In the genomic region with DNA sequence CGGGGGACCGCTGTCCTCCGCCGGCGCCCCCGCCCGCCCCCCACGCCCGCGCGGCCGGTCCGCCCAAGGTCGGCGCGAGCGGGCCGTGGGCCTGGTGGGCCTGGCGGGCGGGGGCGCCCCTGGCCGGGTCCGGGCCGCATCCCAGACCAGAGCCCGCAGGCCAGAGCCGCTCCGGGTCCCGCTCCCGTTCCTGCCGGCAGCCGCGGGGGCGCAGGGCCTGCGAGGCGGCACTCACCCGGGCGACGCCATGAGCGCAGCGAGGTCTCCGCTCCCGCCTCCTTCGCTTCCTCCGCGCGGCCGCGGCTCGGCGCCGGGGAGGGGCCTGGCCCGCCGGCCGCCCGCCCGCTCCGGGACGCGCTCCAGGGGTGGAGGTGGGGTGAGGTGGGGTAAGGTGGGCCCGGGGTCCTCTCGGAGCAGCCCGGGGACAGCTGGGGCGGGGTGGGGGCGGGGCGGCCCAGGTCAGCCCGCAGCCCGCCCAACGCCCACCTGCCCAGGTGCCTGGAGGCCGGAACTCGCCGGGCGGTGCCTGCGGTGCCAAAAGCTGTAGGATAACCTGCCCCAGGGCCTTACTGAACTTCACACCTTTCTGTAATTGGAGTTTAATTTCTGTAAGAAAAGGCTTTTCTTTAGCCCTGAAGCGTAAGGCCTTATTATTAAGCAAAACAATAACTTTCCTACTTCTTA, we compare ENCODE assay signal across 8 cellular contexts. TPM values are rescaled to one million over a fixed set of nuclear protein-coding genes. Genes with fewer than 3 reads are reported as not detected.
DNase-seq lines count a peak whose midpoint lies in the region; ATAC-seq, FAIRE-seq and TF ChIP-seq lines count a peak whose summit lies in the region.

A gene with protein sequence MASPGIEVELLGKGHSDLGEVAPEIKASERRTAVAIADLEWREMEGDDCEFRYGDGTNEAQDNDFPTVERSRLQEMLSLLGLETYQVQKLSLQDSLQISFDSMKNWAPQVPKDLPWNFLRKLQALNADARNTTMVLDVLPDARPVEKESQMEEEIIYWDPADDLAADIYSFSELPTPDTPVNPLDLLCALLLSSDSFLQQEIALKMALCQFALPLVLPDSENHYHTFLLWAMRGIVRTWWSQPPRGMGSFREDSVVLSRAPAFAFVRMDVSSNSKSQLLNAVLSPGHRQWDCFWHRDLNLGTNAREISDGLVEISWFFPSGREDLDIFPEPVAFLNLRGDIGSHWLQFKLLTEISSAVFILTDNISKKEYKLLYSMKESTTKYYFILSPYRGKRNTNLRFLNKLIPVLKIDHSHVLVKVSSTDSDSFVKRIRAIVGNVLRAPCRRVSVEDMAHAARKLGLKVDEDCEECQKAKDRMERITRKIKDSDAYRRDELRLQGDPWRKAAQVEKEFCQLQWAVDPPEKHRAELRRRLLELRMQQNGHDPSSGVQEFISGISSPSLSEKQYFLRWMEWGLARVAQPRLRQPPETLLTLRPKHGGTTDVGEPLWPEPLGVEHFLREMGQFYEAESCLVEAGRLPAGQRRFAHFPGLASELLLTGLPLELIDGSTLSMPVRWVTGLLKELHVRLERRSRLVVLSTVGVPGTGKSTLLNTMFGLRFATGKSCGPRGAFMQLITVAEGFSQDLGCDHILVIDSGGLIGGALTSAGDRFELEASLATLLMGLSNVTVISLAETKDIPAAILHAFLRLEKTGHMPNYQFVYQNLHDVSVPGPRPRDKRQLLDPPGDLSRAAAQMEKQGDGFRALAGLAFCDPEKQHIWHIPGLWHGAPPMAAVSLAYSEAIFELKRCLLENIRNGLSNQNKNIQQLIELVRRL (minus strand): TSS at position 270 of the 684 bp plus-strand sequence. CDS start 21 bp downstream, at position 249.

- H3K27ac Mint-ChIP-seq in IgD-negative memory B cell = peak within 1 kb of the TSS; percentile 57 to 96 (median 79)

- peak within 1 kb of the TSS; percentile 68 for H3K4me2 ChIP-seq in K562 (ENCODE audit: insufficient read depth, low read length)

- H3K9me3 ChIP-seq in K562 (replicated peaks; ENCODE audit: control insufficient read depth, insufficient read depth, low read depth, low read length) = no peaks in the 10 kb centered on the region

- peak within 1 kb of the TSS; percentile 94 to 98 (median 96) for H3K4me3 Mint-ChIP-seq in IgD-negative memory B cell

- peak within 1 kb of the TSS; percentile 83 for H2AFZ ChIP-seq in K562 (ENCODE audit: low read depth, low read length)

- CTCF ChIA-PET in K562 (lab: Yijun Ruan, JAX; ENCODE audit: low intra/inter-chr PET ratio) = no interaction called here

- H3K79me2 ChIP-seq in K562 (ENCODE audit: control insufficient read depth, insufficient read depth, low read length) = peaks cover 45% of the 10 kb centered on the region

- POLR2A ChIA-PET in K562 (lab: Yijun Ruan, JAX) = interaction anchor here (0.6 to 1.9 kb wide), 6 partner anchors 9 to 451 kb away, joined by 3 to 9 read pairs (median 3); no protein-coding TSS in a partner anchor

- H3K4me1 Mint-ChIP-seq in IgD-negative memory B cell = peaks cover 14 to 42% (median 28%) of the 10 kb centered on the region in 3 donors

- no peak for TF ChIP-seq RAD21 in K562 (CRISPR knock-in tag; conservative IDR thresholded peaks at IDR 0.05 in 1 of 2, IDR thresholded peaks at IDR 0.05 in 1 of 2)

- peak within 1 kb of the TSS; percentile 63 for H3K27ac ChIP-seq in K562 (ENCODE audit: extremely low read depth, low read depth, low read length)

- in situ Hi-C loops in K562 (cut with MboI) = no loop called here

- H3K36me3 ChIP-seq in K562 (ENCODE audit: control insufficient read depth, insufficient read depth, low read length) = peaks cover 7% of the 10 kb centered on the region; the same call in 2 of the 3 replicates

- WGBS in K562 (ENCODE audit: insufficient coverage, low coverage, missing lambda C conversion rate) = 2% methylated on average over 23 of the region's 74 CpGs

- no peaks in the 10 kb centered on the region for H3K9me1 ChIP-seq in K562 (ENCODE audit: control insufficient read depth, insufficient read depth, low read length)

- TF ChIP-seq CTCF in K562 (IDR thresholded peaks at IDR 0.05 in 2 of 3, conservative IDR thresholded peaks at IDR 0.05 in 1 of 3; ENCODE audit: insufficient read depth in 2 of 3, low read depth in 1 of 3, low read length in 3 of 3) = no peak

- TF ChIP-seq EP300 in K562 (IDR thresholded peaks at IDR 0.05; ENCODE audit: low read length) = no peak

- intact Hi-C loops in K562 (cut with micrococcal nuclease) = no loop called here

- no TSS peak for BruUV-seq in K562 (replicated peaks; lab: Mats Ljungman, UMichigan)

- DNase-seq in Daoy (ENCODE audit: low read depth) (peak; percentile 74), T-helper 9 cell (peak; percentile 43), K562 (ENCODE audit: extremely low read depth in 1 of 4, low spot score in 3 of 4) (peak; percentile 63 to 85 (median 82)), skeletal muscle cell (ENCODE audit: low read depth) (no peak), RKO (ENCODE audit: low spot score) (no peak)

- no peak for TF ChIP-seq POLR2A in K562 (conservative IDR thresholded peaks at IDR 0.05)

- no peaks in the 10 kb centered on the region for H3K9me3 Mint-ChIP-seq in IgD-negative memory B cell

- FAIRE-seq in K562 (lab: Jason Lieb, UNC) = no peak

- H4K20me1 ChIP-seq in K562 (replicated peaks; ENCODE audit: control insufficient read depth, insufficient read depth, low read length) = peaks cover 19% of the 10 kb centered on the region; the same call in 1 of the 2 replicates

- no peaks in the 10 kb centered on the region for H3K36me3 Mint-ChIP-seq in IgD-negative memory B cell

- H3K4me1 ChIP-seq in K562 (replicated peaks in 1 of 2; ENCODE audit: control insufficient read depth in 2 of 2, insufficient read depth in 2 of 2, low read length in 2 of 2) = peaks cover 14 to 26% of the 10 kb centered on the region in 2 experiments

- H3K27me3 ChIP-seq in K562 (ENCODE audit: control insufficient read depth in 2 of 2, insufficient read depth in 2 of 2, low read length in 2 of 2) = no peaks in the 10 kb centered on the region

- ATAC-seq in GM21423 (IDR thresholded peaks at IDR 0.05; ENCODE audit: unreplicated experiment) (peak; percentile 74), K562 (peak; percentile 88)

- peak within 1 kb of the TSS; percentile 57 for H3K4me3 ChIP-seq in K562
- peak within 1 kb of the TSS; percentile 60 for H3K4me3 ChIP-seq in iPS-11a (ENCODE audit: low read depth, low read length)
- peak within 1 kb of the TSS; percentile 63 for H3K4me3 ChIP-seq in skeletal muscle cell (ENCODE audit: low read depth, low read length)

- H3K9ac ChIP-seq in K562 (ENCODE audit: insufficient read depth in 1 of 2, low read depth in 2 of 2, low read length in 2 of 2) = peak within 1 kb of the TSS; percentile 70 to 97

- H3K27me3 Mint-ChIP-seq in IgD-negative memory B cell = no peaks in the 10 kb centered on the region

TF ChIP-seq in K562, 482 proteins besides CTCF, POLR2A, EP300 and RAD21 (continues in another document):
- TF ChIP-seq PML (IDR thresholded peaks at IDR 0.05; ENCODE audit: low read length) = no peak
- no peak for TF ChIP-seq PRPF4 (IDR thresholded peaks at IDR 0.05; ENCODE audit: insufficient read depth, low read depth, low read length, poor library complexity, severe bottlenecking)
- TF ChIP-seq SMARCE1 (IDR thresholded peaks at IDR 0.05) = no peak
- TF ChIP-seq, protein P1, sequence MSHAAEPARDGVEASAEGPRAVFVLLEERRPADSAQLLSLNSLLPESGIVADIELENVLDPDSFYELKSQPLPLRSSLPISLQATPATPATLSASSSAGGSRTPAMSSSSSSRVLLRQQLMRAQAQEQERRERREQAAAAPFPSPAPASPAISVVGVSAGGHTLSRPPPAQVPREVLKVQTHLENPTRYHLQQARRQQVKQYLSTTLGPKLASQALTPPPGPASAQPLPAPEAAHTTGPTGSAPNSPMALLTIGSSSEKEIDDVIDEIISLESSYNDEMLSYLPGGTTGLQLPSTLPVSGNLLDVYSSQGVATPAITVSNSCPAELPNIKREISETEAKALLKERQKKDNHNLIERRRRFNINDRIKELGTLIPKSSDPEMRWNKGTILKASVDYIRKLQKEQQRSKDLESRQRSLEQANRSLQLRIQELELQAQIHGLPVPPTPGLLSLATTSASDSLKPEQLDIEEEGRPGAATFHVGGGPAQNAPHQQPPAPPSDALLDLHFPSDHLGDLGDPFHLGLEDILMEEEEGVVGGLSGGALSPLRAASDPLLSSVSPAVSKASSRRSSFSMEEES (CRISPR knock-in tag; IDR thresholded peaks at IDR 0.05) = no peak
- peak; percentile 85 for TF ChIP-seq ZFX (CRISPR knock-in tag; IDR thresholded peaks at IDR 0.05)
- no peak for TF ChIP-seq YBX1 (IDR thresholded peaks at IDR 0.05)
- TF ChIP-seq HNRNPLL (IDR thresholded peaks at IDR 0.05; ENCODE audit: low read depth, low read length, poor library complexity, severe bottlenecking) = peak; percentile 67

RNA-seq across cellular contexts. Expression of the gene that starts here (rescaled TPM):
- 46.2 and 55.7 TPM in 2 replicates for total RNA-seq in Daoy (2014; rRNA removed; shearing (Covaris generic))
- polyA plus RNA-seq in IgD-negative memory B cell = 24.4 TPM
- total RNA-seq in K562 (2011; cell fraction: chromatin; rRNA removed; ENCODE audit: low replicate concordance) = 23.3 and 33.1 TPM in 2 replicates
- total RNA-seq in K562 (2011; cell fraction: nucleolus; rRNA removed) = 21.2 and 24.7 TPM in 2 replicates
- total RNA-seq in K562 (2011; cell fraction: nucleoplasm; rRNA removed) = 19.4 and 24.6 TPM in 2 replicates
- total RNA-seq in K562 (2014; rRNA removed) = 17.0 and 18.4 TPM in 2 replicates
- 9.7 and 10.3 TPM in 2 replicates for total RNA-seq in K562 (2014; rRNA removed; fragmentation: Illumina TruSeq; extraction: Trizol)
- total RNA-seq in K562 (2015; rRNA removed; fragmentation: Illumina TruSeq; extraction: Trizol) = 12.4 and 14.2 TPM in 2 replicates
- total RNA-seq in K562 (2021) = 15.6 and 18.7 TPM in 2 replicates
- polyA plus RNA-seq in K562 (2011; rRNA removed) = 14.9 and 15.6 TPM in 2 replicates
- 11.3 and 12.8 TPM in 2 replicates for polyA plus RNA-seq in K562 (2011; cell fraction: cytosol; rRNA removed)
- polyA plus RNA-seq in K562 (2011; cell fraction: nucleus; rRNA removed) = 19.8 and 22.6 TPM in 2 replicates
- 12.3 and 14.9 TPM in 2 replicates for polyA plus RNA-seq in K562 (2012)
- 14.8 and 25.8 TPM in 2 replicates for polyA plus RNA-seq in K562 (2014; fragmentation: Illumina TruSeq; extraction: Trizol)
- polyA plus RNA-seq in K562 (2014; fragmentation: Nextera tagmentation; extraction: Ambion mirVana) = 1 to 10 TPM; 1.7 to 3.8 TPM
- polyA plus RNA-seq in K562 (2014; rRNA removed) = 10.7 and 12.5 TPM in 2 replicates
- polyA minus RNA-seq in K562 (2011; rRNA and poly(A)+ RNA removed) = 16.6 and 18.6 TPM in 2 replicates
- polyA minus RNA-seq in K562 (2011; cell fraction: cytosol; rRNA and poly(A)+ RNA removed) = 9.7 and 11.0 TPM in 2 replicates
- polyA minus RNA-seq in K562 (2011; cell fraction: nucleus; rRNA and poly(A)+ RNA removed) = 7.9 and 9.0 TPM in 2 replicates

Comparison
In these comparisons a context has a peak if more than half of its experiments do, and no peak if none do; other contexts are left out.
1. DNase-seq: peak in Daoy (single experiment), T-helper 9 cell (single experiment) and K562 (4 of 4); none in skeletal muscle cell (single experiment) and RKO (single experiment).
2. Peak in every context shown above with its lines, with median percentiles within 50 percentile points of each other: H3K4me3 ChIP-seq.